ENCODE assay signal across 1 cellular context in the genomic region with DNA sequence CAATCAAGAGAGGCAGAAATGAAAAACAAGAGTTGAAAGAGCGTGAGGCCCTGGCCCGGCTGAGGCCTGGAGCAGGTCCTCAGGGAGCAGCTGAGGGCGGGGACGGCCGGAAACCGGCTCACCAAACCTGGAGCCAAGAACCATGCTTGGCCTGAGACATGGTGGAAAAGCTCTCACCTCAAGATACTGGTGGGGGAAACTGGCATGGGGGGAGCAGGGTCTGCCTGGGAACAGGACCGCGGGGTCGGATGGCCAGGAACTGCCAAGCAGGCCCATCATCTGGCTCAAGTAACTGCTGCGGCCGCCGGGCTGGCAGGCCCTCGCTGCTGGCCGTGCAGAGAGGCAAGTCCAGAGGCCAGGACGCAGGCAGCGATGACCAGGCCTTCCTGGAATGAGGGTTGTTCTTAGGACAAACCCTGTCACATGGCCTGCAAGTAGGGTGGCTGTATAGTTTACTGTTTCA.
TF ChIP-seq lines count a peak whose summit lies in the region.

No MANE protein-coding gene starts in this region.

TF ChIP-seq in HepG2, 621 proteins besides CTCF, POLR2A, EP300 and RAD21 (continued from another document and continues in another):
- TF ChIP-seq MIER2 (CRISPR knock-in tag; IDR thresholded peaks at IDR 0.05) (no peak), HNF4A (CRISPR knock-in tag; IDR thresholded peaks at IDR 0.05) (no peak), GLI4 (CRISPR knock-in tag; IDR thresholded peaks at IDR 0.05; ENCODE audit: borderline replicate concordance) (no peak), ZNF430 (CRISPR knock-in tag; IDR thresholded peaks at IDR 0.05) (0 out of 2 replicates have a peak, but pooled peaks have one; percentile 42), TSC22D2 (CRISPR knock-in tag; IDR thresholded peaks at IDR 0.05; ENCODE audit: borderline replicate concordance) (no peak), ZNF709 (CRISPR knock-in tag; IDR thresholded peaks at IDR 0.05) (0 out of 2 replicates have a peak, but pooled peaks have one; percentile 34), FOXA1 (IDR thresholded peaks at IDR 0.05) (no peak), FOXA1 (CRISPR knock-in tag; IDR thresholded peaks at IDR 0.05) (no peak), NFKB2 (CRISPR knock-in tag; IDR thresholded peaks at IDR 0.05; ENCODE audit: borderline replicate concordance) (peak; percentile 21; the same call in 1 of the 2 replicates), ZNF292 (CRISPR knock-in tag; IDR thresholded peaks at IDR 0.05; ENCODE audit: borderline replicate concordance, low read depth) (peak; percentile 56; the same call in 1 of the 2 replicates), SOX13 (IDR thresholded peaks at IDR 0.05) (no peak), SOX13 (CRISPR knock-in tag; conservative IDR thresholded peaks at IDR 0.05 in 1 of 2, IDR thresholded peaks at IDR 0.05 in 1 of 2) (0 out of 4 replicates have a peak, but pooled peaks of 1 of the 2 experiments have one; percentile 3), SNAPC2 (CRISPR knock-in tag; IDR thresholded peaks at IDR 0.05) (no peak), FOXM1 (CRISPR knock-in tag; IDR thresholded peaks at IDR 0.05) (no peak), ZBTB38 (CRISPR knock-in tag; IDR thresholded peaks at IDR 0.05) (peak; percentile 72; the same call in 1 of the 2 replicates), ZZZ3 (CRISPR knock-in tag; IDR thresholded peaks at IDR 0.05; ENCODE audit: borderline replicate concordance) (no peak), HDAC1 (CRISPR knock-in tag; IDR thresholded peaks at IDR 0.05) (no peak; the same call in 1 of the 2 replicates), REPIN1 (CRISPR knock-in tag; IDR thresholded peaks at IDR 0.05; ENCODE audit: borderline replicate concordance, low read depth) (0 out of 2 replicates have a peak, but pooled peaks have one; percentile 26), SPEN (CRISPR knock-in tag; IDR thresholded peaks at IDR 0.05; ENCODE audit: low read depth) (peak; percentile 48; the same call in 1 of the 2 replicates), ZIK1 (CRISPR knock-in tag; IDR thresholded peaks at IDR 0.05; ENCODE audit: borderline replicate concordance, low read depth) (0 out of 2 replicates have a peak, but pooled peaks have one; percentile 20), ZNF572 (CRISPR knock-in tag; IDR thresholded peaks at IDR 0.05) (0 out of 2 replicates have a peak, but pooled peaks have one; percentile 20), ELF1 (CRISPR knock-in tag; IDR thresholded peaks at IDR 0.05) (peak; percentile 40), ZNF792 (CRISPR knock-in tag; IDR thresholded peaks at IDR 0.05) (no peak), AGO2 (optimal IDR thresholded peaks at IDR 0.05; ENCODE audit: low read depth, low read length) (no peak), ZNF816 (CRISPR knock-in tag; IDR thresholded peaks at IDR 0.05; ENCODE audit: borderline replicate concordance) (no peak), ZNF747 (CRISPR knock-in tag; IDR thresholded peaks at IDR 0.05; ENCODE audit: borderline replicate concordance) (no peak), PHF8 (CRISPR knock-in tag; IDR thresholded peaks at IDR 0.05) (peak; percentile 75), ZNF136 (CRISPR knock-in tag; IDR thresholded peaks at IDR 0.05; ENCODE audit: low read depth) (no peak), MIER3 (CRISPR knock-in tag; IDR thresholded peaks at IDR 0.05; ENCODE audit: borderline replicate concordance) (no peak), ZNF879 (CRISPR knock-in tag; IDR thresholded peaks at IDR 0.05) (no peak), ZNF883 (CRISPR knock-in tag; IDR thresholded peaks at IDR 0.05; ENCODE audit: not compliant biosample characterization) (peak; percentile 72), HNRNPUL1 (IDR thresholded peaks at IDR 0.05; ENCODE audit: low read depth, low read length) (no peak)
- TF ChIP-seq, protein P1, sequence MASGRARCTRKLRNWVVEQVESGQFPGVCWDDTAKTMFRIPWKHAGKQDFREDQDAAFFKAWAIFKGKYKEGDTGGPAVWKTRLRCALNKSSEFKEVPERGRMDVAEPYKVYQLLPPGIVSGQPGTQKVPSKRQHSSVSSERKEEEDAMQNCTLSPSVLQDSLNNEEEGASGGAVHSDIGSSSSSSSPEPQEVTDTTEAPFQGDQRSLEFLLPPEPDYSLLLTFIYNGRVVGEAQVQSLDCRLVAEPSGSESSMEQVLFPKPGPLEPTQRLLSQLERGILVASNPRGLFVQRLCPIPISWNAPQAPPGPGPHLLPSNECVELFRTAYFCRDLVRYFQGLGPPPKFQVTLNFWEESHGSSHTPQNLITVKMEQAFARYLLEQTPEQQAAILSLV (CRISPR knock-in tag; IDR thresholded peaks at IDR 0.05; ENCODE audit: borderline replicate concordance): no peak
- TF ChIP-seq, protein P2, sequence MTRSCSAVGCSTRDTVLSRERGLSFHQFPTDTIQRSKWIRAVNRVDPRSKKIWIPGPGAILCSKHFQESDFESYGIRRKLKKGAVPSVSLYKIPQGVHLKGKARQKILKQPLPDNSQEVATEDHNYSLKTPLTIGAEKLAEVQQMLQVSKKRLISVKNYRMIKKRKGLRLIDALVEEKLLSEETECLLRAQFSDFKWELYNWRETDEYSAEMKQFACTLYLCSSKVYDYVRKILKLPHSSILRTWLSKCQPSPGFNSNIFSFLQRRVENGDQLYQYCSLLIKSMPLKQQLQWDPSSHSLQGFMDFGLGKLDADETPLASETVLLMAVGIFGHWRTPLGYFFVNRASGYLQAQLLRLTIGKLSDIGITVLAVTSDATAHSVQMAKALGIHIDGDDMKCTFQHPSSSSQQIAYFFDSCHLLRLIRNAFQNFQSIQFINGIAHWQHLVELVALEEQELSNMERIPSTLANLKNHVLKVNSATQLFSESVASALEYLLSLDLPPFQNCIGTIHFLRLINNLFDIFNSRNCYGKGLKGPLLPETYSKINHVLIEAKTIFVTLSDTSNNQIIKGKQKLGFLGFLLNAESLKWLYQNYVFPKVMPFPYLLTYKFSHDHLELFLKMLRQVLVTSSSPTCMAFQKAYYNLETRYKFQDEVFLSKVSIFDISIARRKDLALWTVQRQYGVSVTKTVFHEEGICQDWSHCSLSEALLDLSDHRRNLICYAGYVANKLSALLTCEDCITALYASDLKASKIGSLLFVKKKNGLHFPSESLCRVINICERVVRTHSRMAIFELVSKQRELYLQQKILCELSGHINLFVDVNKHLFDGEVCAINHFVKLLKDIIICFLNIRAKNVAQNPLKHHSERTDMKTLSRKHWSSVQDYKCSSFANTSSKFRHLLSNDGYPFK (CRISPR knock-in tag; IDR thresholded peaks at IDR 0.05; ENCODE audit: borderline replicate concordance): no peak; the same call in 1 of the 2 replicates
- TF ChIP-seq, protein P3, sequence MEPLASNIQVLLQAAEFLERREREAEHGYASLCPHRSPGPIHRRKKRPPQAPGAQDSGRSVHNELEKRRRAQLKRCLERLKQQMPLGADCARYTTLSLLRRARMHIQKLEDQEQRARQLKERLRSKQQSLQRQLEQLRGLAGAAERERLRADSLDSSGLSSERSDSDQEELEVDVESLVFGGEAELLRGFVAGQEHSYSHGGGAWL (CRISPR knock-in tag; IDR thresholded peaks at IDR 0.05): 0 out of 2 replicates have a peak, but pooled peaks have one; percentile 39
- TF ChIP-seq, protein P4, sequence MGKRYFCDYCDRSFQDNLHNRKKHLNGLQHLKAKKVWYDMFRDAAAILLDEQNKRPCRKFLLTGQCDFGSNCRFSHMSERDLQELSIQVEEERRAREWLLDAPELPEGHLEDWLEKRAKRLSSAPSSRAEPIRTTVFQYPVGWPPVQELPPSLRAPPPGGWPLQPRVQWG (CRISPR knock-in tag; IDR thresholded peaks at IDR 0.05; ENCODE audit: borderline replicate concordance, low read depth): no peak
- TF ChIP-seq, protein P5, sequence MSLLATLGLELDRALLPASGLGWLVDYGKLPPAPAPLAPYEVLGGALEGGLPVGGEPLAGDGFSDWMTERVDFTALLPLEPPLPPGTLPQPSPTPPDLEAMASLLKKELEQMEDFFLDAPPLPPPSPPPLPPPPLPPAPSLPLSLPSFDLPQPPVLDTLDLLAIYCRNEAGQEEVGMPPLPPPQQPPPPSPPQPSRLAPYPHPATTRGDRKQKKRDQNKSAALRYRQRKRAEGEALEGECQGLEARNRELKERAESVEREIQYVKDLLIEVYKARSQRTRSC (CRISPR knock-in tag; IDR thresholded peaks at IDR 0.05; ENCODE audit: low read depth): no peak
- TF ChIP-seq, protein P6, sequence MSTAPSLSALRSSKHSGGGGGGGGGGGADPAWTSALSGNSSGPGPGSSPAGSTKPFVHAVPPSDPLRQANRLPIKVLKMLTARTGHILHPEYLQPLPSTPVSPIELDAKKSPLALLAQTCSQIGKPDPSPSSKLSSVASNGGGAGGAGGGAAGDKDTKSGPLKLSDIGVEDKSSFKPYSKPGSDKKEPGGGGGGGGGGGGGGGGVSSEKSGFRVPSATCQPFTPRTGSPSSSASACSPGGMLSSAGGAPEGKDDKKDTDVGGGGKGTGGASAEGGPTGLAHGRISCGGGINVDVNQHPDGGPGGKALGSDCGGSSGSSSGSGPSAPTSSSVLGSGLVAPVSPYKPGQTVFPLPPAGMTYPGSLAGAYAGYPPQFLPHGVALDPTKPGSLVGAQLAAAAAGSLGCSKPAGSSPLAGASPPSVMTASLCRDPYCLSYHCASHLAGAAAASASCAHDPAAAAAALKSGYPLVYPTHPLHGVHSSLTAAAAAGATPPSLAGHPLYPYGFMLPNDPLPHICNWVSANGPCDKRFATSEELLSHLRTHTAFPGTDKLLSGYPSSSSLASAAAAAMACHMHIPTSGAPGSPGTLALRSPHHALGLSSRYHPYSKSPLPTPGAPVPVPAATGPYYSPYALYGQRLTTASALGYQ (CRISPR knock-in tag; IDR thresholded peaks at IDR 0.05): no peak
- TF ChIP-seq, protein P7, sequence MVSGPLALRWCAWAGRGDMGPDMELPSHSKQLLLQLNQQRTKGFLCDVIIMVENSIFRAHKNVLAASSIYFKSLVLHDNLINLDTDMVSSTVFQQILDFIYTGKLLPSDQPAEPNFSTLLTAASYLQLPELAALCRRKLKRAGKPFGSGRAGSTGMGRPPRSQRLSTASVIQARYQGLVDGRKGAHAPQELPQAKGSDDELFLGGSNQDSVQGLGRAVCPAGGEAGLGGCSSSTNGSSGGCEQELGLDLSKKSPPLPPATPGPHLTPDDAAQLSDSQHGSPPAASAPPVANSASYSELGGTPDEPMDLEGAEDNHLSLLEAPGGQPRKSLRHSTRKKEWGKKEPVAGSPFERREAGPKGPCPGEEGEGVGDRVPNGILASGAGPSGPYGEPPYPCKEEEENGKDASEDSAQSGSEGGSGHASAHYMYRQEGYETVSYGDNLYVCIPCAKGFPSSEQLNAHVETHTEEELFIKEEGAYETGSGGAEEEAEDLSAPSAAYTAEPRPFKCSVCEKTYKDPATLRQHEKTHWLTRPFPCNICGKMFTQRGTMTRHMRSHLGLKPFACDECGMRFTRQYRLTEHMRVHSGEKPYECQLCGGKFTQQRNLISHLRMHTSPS (CRISPR knock-in tag; IDR thresholded peaks at IDR 0.05; ENCODE audit: low read depth): 0 out of 2 replicates have a peak, but pooled peaks have one; percentile 23
- TF ChIP-seq, protein P8, sequence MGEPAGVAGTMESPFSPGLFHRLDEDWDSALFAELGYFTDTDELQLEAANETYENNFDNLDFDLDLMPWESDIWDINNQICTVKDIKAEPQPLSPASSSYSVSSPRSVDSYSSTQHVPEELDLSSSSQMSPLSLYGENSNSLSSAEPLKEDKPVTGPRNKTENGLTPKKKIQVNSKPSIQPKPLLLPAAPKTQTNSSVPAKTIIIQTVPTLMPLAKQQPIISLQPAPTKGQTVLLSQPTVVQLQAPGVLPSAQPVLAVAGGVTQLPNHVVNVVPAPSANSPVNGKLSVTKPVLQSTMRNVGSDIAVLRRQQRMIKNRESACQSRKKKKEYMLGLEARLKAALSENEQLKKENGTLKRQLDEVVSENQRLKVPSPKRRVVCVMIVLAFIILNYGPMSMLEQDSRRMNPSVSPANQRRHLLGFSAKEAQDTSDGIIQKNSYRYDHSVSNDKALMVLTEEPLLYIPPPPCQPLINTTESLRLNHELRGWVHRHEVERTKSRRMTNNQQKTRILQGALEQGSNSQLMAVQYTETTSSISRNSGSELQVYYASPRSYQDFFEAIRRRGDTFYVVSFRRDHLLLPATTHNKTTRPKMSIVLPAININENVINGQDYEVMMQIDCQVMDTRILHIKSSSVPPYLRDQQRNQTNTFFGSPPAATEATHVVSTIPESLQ (CRISPR knock-in tag; conservative IDR thresholded peaks at IDR 0.05): no peak
- TF ChIP-seq, protein P9, sequence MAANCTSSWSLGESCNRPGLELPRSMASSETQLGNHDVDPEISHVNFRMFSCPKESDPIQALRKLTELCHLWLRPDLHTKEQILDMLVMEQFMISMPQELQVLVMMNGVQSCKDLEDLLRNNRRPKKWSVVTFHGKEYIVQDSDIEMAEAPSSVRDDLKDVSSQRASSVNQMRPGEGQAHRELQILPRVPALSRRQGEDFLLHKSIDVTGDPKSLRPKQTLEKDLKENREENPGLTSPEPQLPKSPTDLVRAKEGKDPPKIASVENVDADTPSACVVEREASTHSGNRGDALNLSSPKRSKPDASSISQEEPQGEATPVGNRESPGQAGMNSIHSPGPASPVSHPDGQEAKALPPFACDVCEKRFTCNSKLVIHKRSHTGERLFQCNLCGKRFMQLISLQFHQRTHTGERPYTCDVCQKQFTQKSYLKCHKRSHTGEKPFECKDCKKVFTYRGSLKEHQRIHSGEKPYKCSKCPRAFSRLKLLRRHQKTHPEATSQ (CRISPR knock-in tag; IDR thresholded peaks at IDR 0.05; ENCODE audit: borderline replicate concordance): no peak
- TF ChIP-seq, protein P10, sequence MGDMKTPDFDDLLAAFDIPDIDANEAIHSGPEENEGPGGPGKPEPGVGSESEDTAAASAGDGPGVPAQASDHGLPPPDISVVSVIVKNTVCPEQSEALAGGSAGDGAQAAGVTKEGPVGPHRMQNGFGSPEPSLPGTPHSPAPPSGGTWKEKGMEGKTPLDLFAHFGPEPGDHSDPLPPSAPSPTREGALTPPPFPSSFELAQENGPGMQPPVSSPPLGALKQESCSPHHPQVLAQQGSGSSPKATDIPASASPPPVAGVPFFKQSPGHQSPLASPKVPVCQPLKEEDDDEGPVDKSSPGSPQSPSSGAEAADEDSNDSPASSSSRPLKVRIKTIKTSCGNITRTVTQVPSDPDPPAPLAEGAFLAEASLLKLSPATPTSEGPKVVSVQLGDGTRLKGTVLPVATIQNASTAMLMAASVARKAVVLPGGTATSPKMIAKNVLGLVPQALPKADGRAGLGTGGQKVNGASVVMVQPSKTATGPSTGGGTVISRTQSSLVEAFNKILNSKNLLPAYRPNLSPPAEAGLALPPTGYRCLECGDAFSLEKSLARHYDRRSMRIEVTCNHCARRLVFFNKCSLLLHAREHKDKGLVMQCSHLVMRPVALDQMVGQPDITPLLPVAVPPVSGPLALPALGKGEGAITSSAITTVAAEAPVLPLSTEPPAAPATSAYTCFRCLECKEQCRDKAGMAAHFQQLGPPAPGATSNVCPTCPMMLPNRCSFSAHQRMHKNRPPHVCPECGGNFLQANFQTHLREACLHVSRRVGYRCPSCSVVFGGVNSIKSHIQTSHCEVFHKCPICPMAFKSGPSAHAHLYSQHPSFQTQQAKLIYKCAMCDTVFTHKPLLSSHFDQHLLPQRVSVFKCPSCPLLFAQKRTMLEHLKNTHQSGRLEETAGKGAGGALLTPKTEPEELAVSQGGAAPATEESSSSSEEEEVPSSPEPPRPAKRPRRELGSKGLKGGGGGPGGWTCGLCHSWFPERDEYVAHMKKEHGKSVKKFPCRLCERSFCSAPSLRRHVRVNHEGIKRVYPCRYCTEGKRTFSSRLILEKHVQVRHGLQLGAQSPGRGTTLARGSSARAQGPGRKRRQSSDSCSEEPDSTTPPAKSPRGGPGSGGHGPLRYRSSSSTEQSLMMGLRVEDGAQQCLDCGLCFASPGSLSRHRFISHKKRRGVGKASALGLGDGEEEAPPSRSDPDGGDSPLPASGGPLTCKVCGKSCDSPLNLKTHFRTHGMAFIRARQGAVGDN (CRISPR knock-in tag; IDR thresholded peaks at IDR 0.05): peak; percentile 97
